ENCODE assay signal across 13 cellular contexts in the genomic region with DNA sequence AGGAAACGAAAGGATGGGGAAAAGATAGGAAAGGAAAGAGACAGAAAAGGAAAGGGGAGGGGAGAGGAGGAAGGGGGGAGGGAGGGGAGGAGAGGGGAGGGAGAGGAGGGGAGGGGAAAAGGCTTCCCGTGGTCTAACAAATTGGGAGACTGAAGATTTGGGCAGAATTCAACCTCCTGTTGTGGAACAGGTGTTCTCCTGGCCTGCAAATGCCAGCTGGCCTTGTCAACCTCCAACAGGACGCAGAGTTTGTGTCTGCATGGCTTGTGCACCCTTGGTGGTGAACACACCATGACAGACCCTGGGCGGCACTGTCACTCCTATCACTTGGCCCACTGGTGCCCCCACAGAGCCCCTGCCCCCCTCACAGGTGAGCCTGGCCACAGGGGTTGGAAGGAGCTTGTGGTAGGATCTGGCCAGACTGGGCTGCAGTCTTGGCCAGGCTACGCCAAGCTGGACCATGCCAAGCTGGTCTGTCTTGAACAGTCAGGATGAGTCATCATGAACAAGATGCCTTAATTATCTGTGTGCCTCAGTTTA.
DNase-seq lines count a peak whose midpoint lies in the region; ATAC-seq, FAIRE-seq and TF ChIP-seq lines count a peak whose summit lies in the region.
"Had no signal": no experiment of that assay in that cellular context is flagged by ENCODE, and none has a peak within 500 bp of the region (broad histone marks: within the 10 kb centered on the region; RNA-seq: fewer than 3 reads in every experiment).

No MANE protein-coding gene starts in this region.

- peaks cover 4% of the 10 kb centered on the region for H3K27me3 Mint-ChIP-seq in dendritic cell treated with granulocyte-macrophage colony-stimulating factor and Interleukin-4, amounts not matched to agents 40 ng/mL and 50 ng/mL, for 4 days
- H3K27me3 Mint-ChIP-seq: B cell; CD4-positive, alpha-beta T cell had no signal

- FAIRE-seq in H54 (lab: Jason Lieb, UNC), result no peak

- H3K27ac ChIP-seq in RWPE2 (ENCODE audit: poor library complexity, severe bottlenecking), result no peak overlapping the region

- no peak for TF ChIP-seq POLR2A in H54 (IDR thresholded peaks at IDR 0.05; ENCODE audit: low read depth, low read length)

- H3K9me3 Mint-ChIP-seq in dendritic cell treated with granulocyte-macrophage colony-stimulating factor and Interleukin-4, amounts not matched to agents 40 ng/mL and 50 ng/mL, for 4 days, result no peaks in the 10 kb centered on the region
- H3K9me3 Mint-ChIP-seq: CD4-positive, alpha-beta T cell had no signal

- no peaks in the 10 kb centered on the region for H3K27me3 ChIP-seq in RWPE2 (ENCODE audit: insufficient read depth, poor library complexity, severe bottlenecking)

- H3K9me3 ChIP-seq in RWPE2 (ENCODE audit: severe bottlenecking), result no peaks in the 10 kb centered on the region

- intact Hi-C loops in dendritic cell treated with granulocyte-macrophage colony-stimulating factor and Interleukin-4, amounts not matched to agents 40 ng/mL and 50 ng/mL, for 4 days (cut with micrococcal nuclease), result no loop called here
- intact Hi-C loops in posterior vena cava (cut with DNase I), result no loop called here

- H3K4me1 ChIP-seq in RWPE2 (ENCODE audit: insufficient read depth, poor library complexity, severe bottlenecking), result peaks cover 36% of the 10 kb centered on the region

- no peak overlapping the region for H3K4me3 Mint-ChIP-seq in dendritic cell treated with granulocyte-macrophage colony-stimulating factor and Interleukin-4, amounts not matched to agents 40 ng/mL and 50 ng/mL, for 4 days
- H3K4me3 Mint-ChIP-seq: B cell; CD4-positive, alpha-beta T cell had no signal

- H3K4me3 ChIP-seq in RWPE2 (ENCODE audit: severe bottlenecking), result no peak overlapping the region

- ATAC-seq in RWPE2 (ENCODE audit: low read depth) (no peak), HG03135 (IDR thresholded peaks at IDR 0.05; ENCODE audit: unreplicated experiment) (no peak)

- DNase-seq in activated effector memory CD4-positive, alpha-beta T cell treated with anti-CD3 and anti-CD28 coated beads, Interleukin-2, amount 50 U/mL, for 16 hours, result peak; percentile 60
- DNase-seq in activated effector memory CD4-positive, alpha-beta T cell treated with Interleukin-2 at 50 U/mL for 16 hours, result no peak
- DNase-seq in RWPE2 (ENCODE audit: low spot score) (peak; percentile 62), posterior vena cava (ENCODE audit: low spot score) (peak; percentile 74), H54 (ENCODE audit: insufficient read length, low spot score) (no peak), DMS53 (lab: John Stamatoyannopoulos, UW) (no peak)
- DNase-seq: CD4-positive, alpha-beta T cell; DMS79 treated with DMSO at 0.1 percent for 48 hours; EL; GDM1 had no signal

- H3K36me3 Mint-ChIP-seq in dendritic cell treated with granulocyte-macrophage colony-stimulating factor and Interleukin-4, amounts not matched to agents 40 ng/mL and 50 ng/mL, for 4 days (ENCODE audit: low read depth), result no peaks in the 10 kb centered on the region

- peaks cover 74% of the 10 kb centered on the region for H3K4me1 Mint-ChIP-seq in dendritic cell treated with granulocyte-macrophage colony-stimulating factor and Interleukin-4, amounts not matched to agents 40 ng/mL and 50 ng/mL, for 4 days (ENCODE audit: low read depth)
- H3K4me1 Mint-ChIP-seq: B cell had no signal

- peak overlapping the region; percentile 12 for H3K27ac Mint-ChIP-seq in dendritic cell treated with granulocyte-macrophage colony-stimulating factor and Interleukin-4, amounts not matched to agents 40 ng/mL and 50 ng/mL, for 4 days
- H3K27ac Mint-ChIP-seq: B cell; CD4-positive, alpha-beta T cell had no signal

- TF ChIP-seq CTCF in RWPE2 (IDR thresholded peaks at IDR 0.05; ENCODE audit: poor library complexity, severe bottlenecking), result no peak

- no peaks in the 10 kb centered on the region for H3K36me3 ChIP-seq in RWPE2 (ENCODE audit: low read depth)

Comparison
In these comparisons a context has a peak if more than half of its experiments do, and no peak if none do; other contexts are left out.
1. DNase-seq: peak in activated effector memory CD4-positive, alpha-beta T cell treated with anti-CD3 and anti-CD28 coated beads, Interleukin-2, amount 50 U/mL, for 16 hours (single experiment), RWPE2 (single experiment) and posterior vena cava (single experiment); none in activated effector memory CD4-positive, alpha-beta T cell treated with Interleukin-2 at 50 U/mL for 16 hours (single experiment), H54 (single experiment) and DMS53 (single experiment).